ENCODE assay signal across 9 cellular contexts in the genomic region with DNA sequence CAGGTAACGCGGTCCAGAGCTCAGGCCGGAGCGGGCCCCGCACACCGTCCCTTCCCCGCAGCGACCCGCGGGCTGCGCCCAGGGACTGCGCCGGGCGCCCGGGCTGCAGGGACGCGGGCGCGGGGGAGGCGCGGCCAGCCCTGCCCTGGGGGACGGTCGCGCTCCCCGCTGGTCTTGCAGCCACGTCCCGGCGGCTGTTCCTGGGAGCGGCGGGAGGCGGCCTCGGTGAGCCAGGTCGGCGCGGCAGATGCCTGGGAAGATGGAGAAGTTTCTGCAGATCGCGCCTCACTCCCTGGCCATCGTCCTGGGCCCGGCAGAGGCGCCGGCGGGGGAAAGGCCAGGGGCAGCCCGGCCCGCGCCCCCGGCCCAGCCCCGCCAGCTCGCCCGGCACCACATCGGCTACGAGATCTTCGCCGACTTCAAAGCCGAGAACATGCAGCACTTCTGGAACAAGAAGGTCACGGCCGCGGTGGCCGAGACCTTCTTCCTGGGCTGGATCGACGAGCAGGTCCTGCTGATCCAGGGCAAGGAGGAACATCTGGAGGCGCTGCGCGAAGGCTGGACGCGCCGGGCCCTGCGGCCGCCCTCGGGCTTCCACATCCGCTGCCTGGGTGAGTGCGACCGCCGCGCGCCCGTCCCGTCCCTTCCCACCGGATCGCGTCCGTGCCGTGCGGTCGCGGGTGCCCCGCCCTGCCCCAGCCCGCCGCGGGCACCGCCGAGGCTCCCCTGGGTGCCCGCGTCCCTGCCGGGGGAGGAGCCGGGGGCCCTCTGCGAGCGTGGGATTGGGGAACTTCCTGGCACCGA.
DNase-seq lines count a peak whose midpoint lies in the region; ATAC-seq and TF ChIP-seq lines count a peak whose summit lies in the region.
"Had no signal": no experiment of that assay in that cellular context is flagged by ENCODE, and none has a peak within 500 bp of the region (broad histone marks: within the 10 kb centered on the region; RNA-seq: fewer than 3 reads in every experiment).

No MANE protein-coding gene starts in this region.

- peaks cover 10% of the 10 kb centered on the region for H3K9me3 Mint-ChIP-seq in activated naive CD8-positive, alpha-beta T cell treated with anti-CD3 and anti-CD28 coated beads for 36 hours

- H3K4me3 ChIP-seq in right cardiac atrium (ENCODE audit: low read length) (peak overlapping the region; percentile 76), sigmoid colon (peak overlapping the region; percentile 26 to 57 (median 48))

- H3K27me3 ChIP-seq in right cardiac atrium (ENCODE audit: control insufficient read depth, insufficient read depth) (no peaks in the 10 kb centered on the region), sigmoid colon (peaks cover 15 to 42% (median 23%) of the 10 kb centered on the region in 3 donors)

- DNase-seq in activated CD8-positive, alpha-beta memory T cell treated with anti-CD3 and anti-CD28 coated beads, Interleukin-2, amount 50 U/mL, for 48 hours = peak; percentile 56
- DNase-seq in activated CD8-positive, alpha-beta memory T cell treated with anti-CD3 and anti-CD28 coated beads, Interleukin-2, amount 50 U/mL, for 4 hours = no peak
- DNase-seq in activated naive CD8-positive, alpha-beta T cell treated with anti-CD3 and anti-CD28 coated beads for 36 hours = peak; percentile 22
- DNase-seq in right cardiac atrium = peak; percentile 44 to 81 (median 73)
- no peak for DNase-seq in sigmoid colon
- DNase-seq in NCI-H82 (lab: John Stamatoyannopoulos, UW) = no peak
- DNase-seq: activated B cell treated with CpG ODN at 0.5 μM for 24 hours had no signal

- peaks cover 1% of the 10 kb centered on the region for H3K36me3 Mint-ChIP-seq in activated naive CD8-positive, alpha-beta T cell treated with anti-CD3 and anti-CD28 coated beads for 36 hours

- TF ChIP-seq EP300 in sigmoid colon (IDR thresholded peaks at IDR 0.05) = no peak

- H3K4me1 ChIP-seq in right cardiac atrium (ENCODE audit: control insufficient read depth, insufficient read depth, low read length) = peaks cover 2% of the 10 kb centered on the region
- H3K4me1 ChIP-seq in sigmoid colon = peaks cover 0 to 20% (median 15%) of the 10 kb centered on the region in 4 donors

- ATAC-seq in right cardiac atrium (peak; percentile 79 to 80), HG03457 (IDR thresholded peaks at IDR 0.05; ENCODE audit: unreplicated experiment) (no peak), GM19467 (IDR thresholded peaks at IDR 0.05; ENCODE audit: unreplicated experiment) (no peak)

- H3K4me1 Mint-ChIP-seq in activated naive CD8-positive, alpha-beta T cell treated with anti-CD3 and anti-CD28 coated beads for 36 hours = peaks cover 12% of the 10 kb centered on the region

- intact Hi-C loops in right cardiac atrium (cut with DNase I) (no loop called here), sigmoid colon (cut with DNase I) (no loop called here)

- no peak overlapping the region for H3K4me3 Mint-ChIP-seq in activated naive CD8-positive, alpha-beta T cell treated with anti-CD3 and anti-CD28 coated beads for 36 hours

- no peak for TF ChIP-seq CTCF in sigmoid colon (IDR thresholded peaks at IDR 0.05)

- no peak overlapping the region for H3K27ac Mint-ChIP-seq in activated naive CD8-positive, alpha-beta T cell treated with anti-CD3 and anti-CD28 coated beads for 36 hours
- H3K27ac Mint-ChIP-seq: activated B cell treated with CpG ODN at 0.5 μM for 24 hours had no signal

- H3K27ac ChIP-seq in right cardiac atrium (ENCODE audit: low read length) (peak overlapping the region; percentile 71), sigmoid colon (peak overlapping the region; percentile 28 to 66 (median 62))

- peaks cover 76% of the 10 kb centered on the region for H3K27me3 Mint-ChIP-seq in activated naive CD8-positive, alpha-beta T cell treated with anti-CD3 and anti-CD28 coated beads for 36 hours

- TF ChIP-seq POLR2A in sigmoid colon (IDR thresholded peaks at IDR 0.05) = no peak

- WGBS in right cardiac atrium = under 1% methylated on average over 98 of the region's 98 CpGs
- 0 to 1% methylated on average over 98 of the region's 98 CpGs for WGBS in sigmoid colon, 2 donors

- H3K36me3 ChIP-seq in sigmoid colon = no peaks in the 10 kb centered on the region

- H3K9me3 ChIP-seq in right cardiac atrium (ENCODE audit: control insufficient read depth, low read length) = no peaks in the 10 kb centered on the region
- H3K9me3 ChIP-seq in sigmoid colon = peaks cover 0 to 13% (median 8%) of the 10 kb centered on the region in 4 donors

Comparison
In these comparisons a context has a peak if more than half of its experiments do, and no peak if none do; other contexts are left out.
1. DNase-seq: peak in activated CD8-positive, alpha-beta memory T cell treated with anti-CD3 and anti-CD28 coated beads, Interleukin-2, amount 50 U/mL, for 48 hours (single experiment), activated naive CD8-positive, alpha-beta T cell treated with anti-CD3 and anti-CD28 coated beads for 36 hours (single experiment) and right cardiac atrium (3 of 3); none in activated CD8-positive, alpha-beta memory T cell treated with anti-CD3 and anti-CD28 coated beads, Interleukin-2, amount 50 U/mL, for 4 hours (single experiment), sigmoid colon (single experiment) and NCI-H82 (single experiment).
2. ATAC-seq: peak in right cardiac atrium (2 of 2); none in HG03457 (single experiment) and GM19467 (single experiment).